ENCODE assay signal across 1 cellular context in the genomic region with DNA sequence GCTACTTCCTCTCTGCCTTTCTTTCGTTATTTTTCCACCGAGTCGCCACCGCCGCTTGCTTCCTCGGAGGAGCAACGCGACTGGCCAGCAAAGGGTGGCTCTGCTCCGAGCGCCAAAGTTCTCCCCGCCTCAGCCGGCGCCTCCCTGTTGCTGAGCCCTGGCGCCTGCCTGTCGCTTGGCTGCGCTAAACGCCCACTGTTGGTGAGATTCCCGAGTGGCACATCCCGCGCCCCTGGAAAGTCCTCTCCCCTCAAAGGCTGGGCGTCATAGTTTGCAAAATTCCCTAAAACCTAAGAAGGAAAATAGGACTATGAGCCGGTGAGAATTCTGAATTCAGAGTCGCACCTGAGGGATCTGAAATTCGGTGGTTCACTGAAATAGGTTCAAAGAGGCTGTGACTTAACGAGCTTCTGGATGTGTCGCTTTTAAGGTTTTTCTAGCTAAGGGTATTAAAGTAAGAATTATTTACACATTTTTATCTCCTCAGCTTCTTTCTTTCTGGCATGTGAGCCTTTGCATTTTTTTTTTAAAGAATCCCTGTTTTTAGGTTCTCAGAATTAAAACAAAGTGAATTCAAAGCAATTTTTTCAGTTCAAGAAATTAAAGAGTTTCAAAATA.
TF ChIP-seq lines count a peak whose summit lies in the region.

A gene (minus strand): TSS at position 82 of the 618 bp plus-strand sequence. CDS start 668 bp downstream, outside the sequence.

TF ChIP-seq in IMR-90, 13 proteins besides CTCF, POLR2A, EP300 and RAD21 (continued from another document):
- TF ChIP-seq, protein P1, sequence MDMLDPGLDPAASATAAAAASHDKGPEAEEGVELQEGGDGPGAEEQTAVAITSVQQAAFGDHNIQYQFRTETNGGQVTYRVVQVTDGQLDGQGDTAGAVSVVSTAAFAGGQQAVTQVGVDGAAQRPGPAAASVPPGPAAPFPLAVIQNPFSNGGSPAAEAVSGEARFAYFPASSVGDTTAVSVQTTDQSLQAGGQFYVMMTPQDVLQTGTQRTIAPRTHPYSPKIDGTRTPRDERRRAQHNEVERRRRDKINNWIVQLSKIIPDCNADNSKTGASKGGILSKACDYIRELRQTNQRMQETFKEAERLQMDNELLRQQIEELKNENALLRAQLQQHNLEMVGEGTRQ (IDR thresholded peaks at IDR 0.05; ENCODE audit: low read depth, low read length) = no peak
- TF ChIP-seq FOS (IDR thresholded peaks at IDR 0.05; ENCODE audit: low read depth, low read length) = no peak
